16 cellular contexts compared by ENCODE assay signal in genomic region chr11:46437106-46437689, GRCh38. TPM values are rescaled to one million over a fixed set of nuclear protein-coding genes. Genes with fewer than 3 reads are reported as not detected.
DNase-seq lines count a peak whose midpoint lies in the region; ATAC-seq, FAIRE-seq and TF ChIP-seq lines count a peak whose summit lies in the region.
"Had no signal": no experiment of that assay in that cellular context is flagged by ENCODE, and none has a peak within 500 bp of the region (broad histone marks: within the 10 kb centered on the region; RNA-seq: fewer than 3 reads in every experiment).

No MANE protein-coding gene starts in this region.

- no peaks in the 10 kb centered on the region for H3K27me3 Mint-ChIP-seq in mesothelial cell of epicardium (ENCODE audit: low read depth)

- H3K4me3 Mint-ChIP-seq in mesothelial cell of epicardium, result no peak overlapping the region

- peak; percentile 5 for FAIRE-seq in GM18507 (lab: Jason Lieb, UNC)
- FAIRE-seq: A549 had no signal

- no peaks in the 10 kb centered on the region for H3K4me1 Mint-ChIP-seq in mesothelial cell of epicardium

- peaks cover 21% of the 10 kb centered on the region for H3K36me3 Mint-ChIP-seq in mesothelial cell of epicardium

- DNase-seq in G401 (ENCODE audit: low spot score) (peak; percentile 72), GM18507 (ENCODE audit: extremely low spot score, insufficient read length, low read depth) (no peak), dermis blood vessel endothelial cell (peak; percentile 31), NCI-H82 treated with DMSO at 0.1 percent for 48 hours (lab: John Stamatoyannopoulos, UW; ENCODE audit: unreplicated experiment) (no peak), mesothelial cell of epicardium (ENCODE audit: low spot score in 2 of 2, unreplicated experiment in 2 of 2) (no peak), SIG-M5 treated with dmso at 0.1 percent for 504 hours (lab: John Stamatoyannopoulos, UW; ENCODE audit: unreplicated experiment) (no peak)
- DNase-seq: DMS153, H7, NCI-H1436 treated with DMSO at 0.1 percent for 48 hours, NCI-H2081, NCI-H748 treated with DMSO at 0.1 percent for 48 hours, SW 1271 had no signal

- no peak for TF ChIP-seq CTCF in mesothelial cell of epicardium (IDR thresholded peaks at IDR 0.05; ENCODE audit: unreplicated experiment)

- in situ Hi-C loops in G401 (cut with HindIII; ENCODE audit: low sequenced_read_pairs), result no loop called here

- ATAC-seq in HG03066 (IDR thresholded peaks at IDR 0.05; ENCODE audit: low read depth, unreplicated experiment) (peak; percentile 82), HG03097 (IDR thresholded peaks at IDR 0.05; ENCODE audit: low FRiP score, unreplicated experiment) (no peak)
- ATAC-seq: A549 had no signal

- H3K9me3 Mint-ChIP-seq in mesothelial cell of epicardium, result no peaks in the 10 kb centered on the region

- no peak overlapping the region for H3K27ac Mint-ChIP-seq in mesothelial cell of epicardium

RNA-seq across cellular contexts. Expression of gene CHRM4, which starts 45.6 kb away (rescaled TPM):
- total RNA-seq in G401 (2014; rRNA removed; shearing (Covaris generic)), result 0.55 and 5.2 TPM in 2 replicates
- total RNA-seq in dermis blood vessel endothelial cell, result 0.09 and 0.17 TPM in 2 replicates
- total RNA-seq in mesothelial cell of epicardium, result 0.42 to 0.68 TPM (median 0.51 TPM) in 3 replicates
- total RNA-seq: NCI-H460 had no signal

RNA-seq across cellular contexts. Expression of gene MDK, which starts 55.7 kb away (rescaled TPM):
- 612 and 634 TPM in 2 replicates for total RNA-seq in G401 (2014; rRNA removed; shearing (Covaris generic))
- total RNA-seq in dermis blood vessel endothelial cell (46.1 and 59.6 TPM in 2 replicates), mesothelial cell of epicardium (1,547 to 1,604 TPM (median 1,586 TPM) in 3 replicates)

Comparison
In these comparisons a context has a peak if more than half of its experiments do, and no peak if none do; other contexts are left out.
1. DNase-seq: peak in G401 (single experiment) and dermis blood vessel endothelial cell (single experiment); none in GM18507 (single experiment), NCI-H82 treated with DMSO at 0.1 percent for 48 hours (single experiment), mesothelial cell of epicardium (0 of 2) and SIG-M5 treated with dmso at 0.1 percent for 504 hours (single experiment).
2. RNA of gene MDK, which starts 55.7 kb away (total RNA-seq): 1,547 to 1,604 TPM in mesothelial cell of epicardium and 612 to 634 TPM in G401; 46.1 to 59.6 TPM in dermis blood vessel endothelial cell; every median in the first group is over 10 times any median in the second.